Comparison of ENCODE assay signal across 16 cellular contexts in genomic region chr1:17466359-17466758, GRCh38. TPM values are rescaled to one million over a fixed set of nuclear protein-coding genes. Genes with fewer than 3 reads are reported as not detected.
A peak's percentile ranks its signal among the peaks of the same experiment; 100 is the strongest.
DNase-seq lines count a peak whose midpoint lies in the region; ATAC-seq, FAIRE-seq and TF ChIP-seq lines count a peak whose summit lies in the region.
"Had no signal": no experiment of that assay in that cellular context is flagged by ENCODE, and none has a peak within 500 bp of the region (broad histone marks: within the 10 kb centered on the region; RNA-seq: fewer than 3 reads in every experiment).

No MANE protein-coding gene starts in this region.

- no peak for ATAC-seq in GM18511 (IDR thresholded peaks at IDR 0.05; ENCODE audit: unreplicated experiment)

- POLR2A ChIA-PET in H1 (lab: Charles Lee; ENCODE audit: partially characterized antibody): interaction anchor here (1.3 to 9.7 kb wide), 3 partner anchors 11 to 29 kb away, joined by 3 to 155 read pairs (median 19); partner anchors contain the start of gene RCC2

- peak; percentile 53 for DNase-seq in H9
- no peak for DNase-seq in H1 (ENCODE audit: low read depth in 1 of 2, low spot score in 2 of 2)
- DNase-seq in iPS-NIHi11 (ENCODE audit: low spot score): peak; percentile 22
- no peak for DNase-seq in RKO (ENCODE audit: low spot score)
- no peak for DNase-seq in GM03348 (ENCODE audit: low spot score)
- DNase-seq: C1 segment of cervical spinal cord; Calu3; CD4-positive, alpha-beta memory T cell; COR-L47; DMS53; DMS79 treated with DMSO at 0.1 percent for 48 hours; GF-D8; HCEC 1CT had no signal

- H4K8ac ChIP-seq in H9 (replicated peaks; ENCODE audit: insufficient read length, low read depth, low read length) (no peak overlapping the region), H1 (ENCODE audit: extremely low read depth, insufficient read depth, low read length) (no peak overlapping the region)

- no peak for TF ChIP-seq EP300 in H1 (IDR thresholded peaks at IDR 0.05; ENCODE audit: borderline replicate concordance in 1 of 2, low read depth in 2 of 2, low read length in 2 of 2)

- H3K4me3 Mint-ChIP-seq in H9: no peak overlapping the region; a peak in 1 of 5 replicates
- H3K4me3 Mint-ChIP-seq: CD4-positive, alpha-beta memory T cell had no signal

- no peak overlapping the region for H4K91ac ChIP-seq in H9 (ENCODE audit: insufficient read length, low read depth, low read length)
- no peak overlapping the region for H4K91ac ChIP-seq in H1 (replicated peaks; ENCODE audit: insufficient read length, low read length)

- H3K14ac ChIP-seq in H9 (ENCODE audit: insufficient read depth, low read length) (no peak overlapping the region), H1 (ENCODE audit: insufficient read length) (no peak overlapping the region)

- H3K18ac ChIP-seq in H9 (ENCODE audit: insufficient read length, low read depth, low read length) (no peak overlapping the region), H1 (ENCODE audit: extremely low read depth, low read length) (no peak overlapping the region)

- no peaks in the 10 kb centered on the region for H3K79me1 ChIP-seq in H9 (ENCODE audit: insufficient read depth, low read depth, low read length, poor library complexity, severe bottlenecking)
- no peaks in the 10 kb centered on the region for H3K79me1 ChIP-seq in H1 (ENCODE audit: low read depth, low read length)

- H3K4me3 ChIP-seq in H1 (ENCODE audit: extremely low read depth in 1 of 4, insufficient read depth in 2 of 4, low read depth in 3 of 4, low read length in 4 of 4): no peak overlapping the region

- H2BK5ac ChIP-seq in H9 (ENCODE audit: insufficient read length, low read length): no peak overlapping the region
- no peak overlapping the region for H2BK5ac ChIP-seq in H1 (ENCODE audit: low read depth, low read length)

- CTCF ChIA-PET in H1 (lab: Charles Lee; ENCODE audit: partially characterized antibody): interaction anchor here (0.6 to 3.3 kb wide), 10 partner anchors 9 to 359 kb away, joined by 3 to 23 read pairs (median 5); no protein-coding TSS in a partner anchor

- H2BK20ac ChIP-seq in H9 (ENCODE audit: low read depth, low read length, poor library complexity, severe bottlenecking) (no peak overlapping the region), H1 (ENCODE audit: low read length) (no peak overlapping the region)

- peaks cover 36 to 49% of the 10 kb centered on the region in 2 experiments for H3K4me1 Mint-ChIP-seq in H9
- H3K4me1 Mint-ChIP-seq: CD4-positive, alpha-beta memory T cell had no signal

- H3K9me3 ChIP-seq in H9 (ENCODE audit: control insufficient read depth, low read depth, low read length) (no peaks in the 10 kb centered on the region), H1 (ENCODE audit: insufficient read depth in 2 of 2, low read depth in 1 of 2, low read length in 1 of 2) (no peaks in the 10 kb centered on the region)

- no peak overlapping the region for H2BK15ac ChIP-seq in H9 (ENCODE audit: low read depth, low read length)
- no peak overlapping the region for H2BK15ac ChIP-seq in H1 (ENCODE audit: low read length)

- no peaks in the 10 kb centered on the region; a peak in 1 of 7 replicates for H3K36me3 Mint-ChIP-seq in H9 (ENCODE audit: insufficient read depth in 1 of 3, low read depth in 3 of 3)
- H3K36me3 Mint-ChIP-seq: CD4-positive, alpha-beta memory T cell had no signal

- TF ChIP-seq POLR2A in H1 (IDR thresholded peaks at IDR 0.05; ENCODE audit: control extremely low read depth in 1 of 2, low read depth in 2 of 2, low read length in 2 of 2): no peak

- peaks cover 5% of the 10 kb centered on the region for H3K27me3 Mint-ChIP-seq in H9 (ENCODE audit: low read depth)

- H3K9me3 Mint-ChIP-seq in H9: no peaks in the 10 kb centered on the region; a peak in 1 of 5 replicates

- H3K56ac ChIP-seq in H9 (ENCODE audit: insufficient read length, low read depth, low read length): no peak overlapping the region
- no peak overlapping the region for H3K56ac ChIP-seq in H1 (replicated peaks; ENCODE audit: insufficient read length, low read depth, low read length)

- no peaks in the 10 kb centered on the region for H3K27me3 ChIP-seq in H9 (ENCODE audit: insufficient read depth, low read length)
- no peaks in the 10 kb centered on the region for H3K27me3 ChIP-seq in H1 (replicated peaks in 1 of 4; ENCODE audit: control insufficient read depth in 3 of 4, extremely low read depth in 1 of 4, insufficient read depth in 3 of 4, low read length in 3 of 4)

- no peak overlapping the region for H3K4ac ChIP-seq in H9 (ENCODE audit: low read depth, low read length)
- peak overlapping the region; percentile 8 for H3K4ac ChIP-seq in H1 (replicated peaks; ENCODE audit: insufficient read length, low read depth, low read length)

- H3K4me1 ChIP-seq in H9 (ENCODE audit: insufficient read depth, low read length) (peaks cover 5% of the 10 kb centered on the region; the same call in 1 of the 2 replicates), H1 (replicated peaks in 1 of 4; ENCODE audit: control insufficient read depth in 3 of 4, insufficient read depth in 4 of 4, low read length in 3 of 4) (peaks cover 5 to 14% (median 6%) of the 10 kb centered on the region in 4 experiments)

- TF ChIP-seq CTCF in H9 (conservative IDR thresholded peaks at IDR 0.05): no peak
- no peak for TF ChIP-seq CTCF in H1 (IDR thresholded peaks at IDR 0.05; ENCODE audit: control extremely low read depth in 1 of 3, insufficient read depth in 1 of 3, low read depth in 1 of 3, low read length in 3 of 3)

- no CpG with 5 or more reads among the region's 6 CpGs for WGBS in H9 (ENCODE audit: extremely low coverage, insufficient read length, low lambda C conversion rate)
- 73% methylated on average over 4 of the region's 6 CpGs; no CpG with 5 or more reads in 1 of the 2 experiments for WGBS in H1 (ENCODE audit: extremely low coverage in 1 of 2, insufficient coverage in 1 of 2, insufficient read length in 1 of 2, insufficient replicate concordance in 2 of 2, low coverage in 1 of 2, low lambda C conversion rate in 2 of 2, missing lambda C conversion rate in 1 of 2), 2 experiments

- H4K20me1 ChIP-seq in H9 (ENCODE audit: control insufficient read depth, insufficient read depth, insufficient read length) (no peaks in the 10 kb centered on the region), H1 (replicated peaks in 1 of 2; ENCODE audit: control insufficient read depth in 1 of 2, insufficient read depth in 2 of 2, low read length in 2 of 2) (no peaks in the 10 kb centered on the region)

- H3K79me2 ChIP-seq in H9 (ENCODE audit: insufficient read depth, low read length) (no peaks in the 10 kb centered on the region), H1 (ENCODE audit: control insufficient read depth in 1 of 2, insufficient read depth in 2 of 2, low read length in 2 of 2) (no peaks in the 10 kb centered on the region)

- no peak overlapping the region for H3K27ac ChIP-seq in H9 (ENCODE audit: insufficient read length, low read depth, low read length)
- H3K27ac ChIP-seq in H1 (ENCODE audit: low read depth, low read length): no peak overlapping the region

- no peak overlapping the region for H3K23ac ChIP-seq in H9 (ENCODE audit: insufficient read length, low read depth, low read length)
- no peak overlapping the region for H3K23ac ChIP-seq in H1 (ENCODE audit: insufficient read length)

- no peaks in the 10 kb centered on the region for H3K23me2 ChIP-seq in H9 (ENCODE audit: insufficient read length, low read depth, low read length, poor library complexity, severe bottlenecking)
- H3K23me2 ChIP-seq in H1 (ENCODE audit: low read depth, low read length): no peaks in the 10 kb centered on the region

- no peak overlapping the region for H2AFZ ChIP-seq in H9 (ENCODE audit: low read length)
- no peak overlapping the region for H2AFZ ChIP-seq in H1 (ENCODE audit: low read length)

- H2BK12ac ChIP-seq in H9 (ENCODE audit: insufficient read length, low read depth, low read length): no peak overlapping the region
- H2BK12ac ChIP-seq in H1 (ENCODE audit: low read depth, low read length): no peak overlapping the region

- no peak overlapping the region for H3K4me2 ChIP-seq in H9 (ENCODE audit: insufficient read depth, insufficient read length, low read length)
- no peak overlapping the region for H3K4me2 ChIP-seq in H1 (ENCODE audit: insufficient read depth in 1 of 2, low read depth in 2 of 2, low read length in 2 of 2)

- H3K36me3 ChIP-seq in H1 (ENCODE audit: control insufficient read depth in 2 of 4, insufficient read depth in 4 of 4, low read length in 3 of 4): no peaks in the 10 kb centered on the region

- no peak for TF ChIP-seq RAD21 in H1 (IDR thresholded peaks at IDR 0.05 in 1 of 2, conservative IDR thresholded peaks at IDR 0.05 in 1 of 2; ENCODE audit: low read depth in 2 of 2, low read length in 2 of 2)

- H2BK120ac ChIP-seq in H9 (ENCODE audit: low read depth, low read length, poor library complexity, severe bottlenecking) (no peak overlapping the region), H1 (replicated peaks; ENCODE audit: low read depth, low read length) (no peak overlapping the region)

- H4K5ac ChIP-seq in H9 (ENCODE audit: insufficient read length, low read depth, low read length) (no peak overlapping the region), H1 (ENCODE audit: insufficient read length, low read depth, low read length) (no peak overlapping the region)

- H2AK5ac ChIP-seq in H9 (ENCODE audit: insufficient read length, low read length) (no peak overlapping the region), H1 (ENCODE audit: low read depth, low read length) (no peak overlapping the region)

- no peak for FAIRE-seq in H1 (lab: Jason Lieb, UNC)
- FAIRE-seq: GM12892, GM19239 had no signal

- no peak overlapping the region for H3K9ac ChIP-seq in H9 (ENCODE audit: extremely low read depth, insufficient read length, low read length)
- H3K9ac ChIP-seq in H1 (replicated peaks in 1 of 4; ENCODE audit: extremely low read depth in 1 of 4, low read depth in 3 of 4, low read length in 3 of 4): no peak overlapping the region

- no peak overlapping the region for H3T11ph ChIP-seq in H9 (ENCODE audit: low read length)

- H3K27ac Mint-ChIP-seq in H9: no peak overlapping the region
- H3K27ac Mint-ChIP-seq: CD4-positive, alpha-beta memory T cell had no signal

TF ChIP-seq in H1, 55 proteins besides CTCF, POLR2A, EP300 and RAD21 (continues in another document):
- no peak for TF ChIP-seq BRCA1 (IDR thresholded peaks at IDR 0.05; ENCODE audit: low read depth, low read length)

RNA-seq across cellular contexts. Expression of gene RCC2, which starts 26.9 kb away (rescaled TPM):
- total RNA-seq in H9 (2021): 473 and 474 TPM in 2 replicates
- total RNA-seq in H1 (2021; fragmentation: NEBNext Ultra II Directional; extraction: Animal tissue kit (Norgen Biotek cat#: 25700)): 454 and 455 TPM in 2 replicates
- 229 and 389 TPM in 2 replicates for polyA plus RNA-seq in H1 (2011; rRNA removed)
- polyA plus RNA-seq in H1 (2011; cell fraction: cytosol; rRNA removed): 208 TPM
- 390 TPM for polyA plus RNA-seq in H1 (2011; cell fraction: nucleus; rRNA removed)
- 308 to 381 TPM (median 333 TPM) in 4 replicates for polyA plus RNA-seq in H1 (2012, experiment 1 of 2)
- 197 TPM for polyA plus RNA-seq in H1 (2012, experiment 2 of 2)
- 230 TPM for polyA plus RNA-seq in H1 (2013, experiment 1 of 2)
- 221 TPM for polyA plus RNA-seq in H1 (2013, experiment 2 of 2)
- 172 and 251 TPM in 2 replicates for polyA minus RNA-seq in H1 (2011; rRNA and poly(A)+ RNA removed)
- 193 TPM for polyA minus RNA-seq in H1 (2011; cell fraction: cytosol; rRNA and poly(A)+ RNA removed)
- 82.4 TPM for polyA minus RNA-seq in H1 (2011; cell fraction: nucleus; rRNA and poly(A)+ RNA removed)

Comparison
In these comparisons a context has a peak if more than half of its experiments do, and no peak if none do; other contexts are left out.
1. DNase-seq: peak in H9 (single experiment) and iPS-NIHi11 (single experiment); none in H1 (0 of 2), RKO (single experiment) and GM03348 (single experiment).